ENCODE assay signal across 18 cellular contexts in the genomic region with DNA sequence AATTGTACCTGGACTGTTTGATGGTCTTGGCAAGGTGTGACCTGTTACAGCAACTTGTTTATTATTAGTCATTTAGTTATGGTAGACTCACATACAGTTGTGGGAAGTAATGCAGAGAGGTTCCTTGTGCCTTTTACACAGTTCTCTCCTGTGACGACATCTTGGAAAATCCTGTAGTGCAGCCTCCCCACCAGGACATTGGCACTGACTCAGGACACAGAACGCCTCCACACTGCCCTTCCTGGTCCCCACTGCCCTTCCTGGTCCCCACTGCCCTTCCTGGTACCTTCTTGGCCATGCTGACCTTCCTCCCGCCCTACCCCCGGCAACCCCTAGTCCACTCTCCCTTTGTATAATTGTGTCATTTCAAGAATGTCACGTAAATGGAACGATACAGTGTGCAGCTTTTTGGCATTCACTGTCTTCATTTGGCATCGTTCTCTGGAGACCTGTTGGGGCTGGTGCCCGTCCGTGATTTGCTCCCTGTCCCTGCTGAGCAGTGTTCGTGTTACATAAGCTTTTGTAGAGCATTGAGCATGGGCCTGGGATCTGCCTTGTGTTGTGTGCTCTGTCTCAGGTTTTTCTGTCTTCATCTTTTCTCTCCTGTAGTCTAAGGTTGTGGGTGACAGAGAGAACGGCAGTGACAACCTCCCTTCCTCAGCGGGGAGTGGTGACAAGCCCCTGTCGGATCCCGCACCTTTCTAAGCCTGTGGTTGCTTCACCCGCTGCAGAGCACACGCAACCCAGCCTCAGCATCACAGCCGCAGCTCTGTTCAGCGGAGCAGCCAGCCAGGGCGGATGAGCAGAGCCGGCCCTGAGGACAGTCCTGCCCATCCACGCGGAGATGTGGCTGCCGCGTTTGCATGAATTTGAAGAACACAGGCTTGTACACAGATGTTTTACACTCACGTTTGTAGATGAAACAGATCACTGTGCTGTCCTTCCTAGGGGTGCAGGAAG. TPM values are rescaled to one million over a fixed set of nuclear protein-coding genes. Genes with fewer than 3 reads are reported as not detected.
A peak's percentile ranks its signal among the peaks of the same experiment; 100 is the strongest.
DNase-seq lines count a peak whose midpoint lies in the region; ATAC-seq and TF ChIP-seq lines count a peak whose summit lies in the region.
"Had no signal": no experiment of that assay in that cellular context is flagged by ENCODE, and none has a peak within 500 bp of the region (broad histone marks: within the 10 kb centered on the region; RNA-seq: fewer than 3 reads in every experiment).

No MANE protein-coding gene starts in this region.

- no TSS peak for BruUV-seq in mammary epithelial cell (replicated peaks; lab: Mats Ljungman, UMichigan)

- 24% methylated on average over 23 of the region's 25 CpGs for WGBS in mammary epithelial cell (ENCODE audit: low coverage, missing lambda C conversion rate)

- no peaks in the 10 kb centered on the region for H3K27me3 ChIP-seq in right atrium auricular region
- H3K27me3 ChIP-seq in mammary epithelial cell (ENCODE audit: insufficient read depth, low read length) = no peaks in the 10 kb centered on the region
- no peaks in the 10 kb centered on the region for H3K27me3 ChIP-seq in vagina
- H3K27me3 ChIP-seq: ascending aorta, tibial nerve had no signal

- no peaks in the 10 kb centered on the region for H4K20me1 ChIP-seq in mammary epithelial cell (ENCODE audit: insufficient read depth, low read length)

- intact Hi-C loops in Right ventricle myocardium inferior (cut with DNase I) (no loop called here), mammary epithelial cell (cut with micrococcal nuclease) (no loop called here), left colon (cut with DNase I, micrococcal nuclease) (no loop called here), vagina (cut with DNase I) (no loop called here)

- H3K4me3 ChIP-seq in right atrium auricular region (no peak overlapping the region), mammary epithelial cell (replicated peaks in 1 of 3; ENCODE audit: insufficient read depth in 1 of 3, low read depth in 2 of 3, low read length in 3 of 3) (no peak overlapping the region), vagina (no peak overlapping the region)
- H3K4me3 ChIP-seq: ascending aorta, tibial nerve had no signal

- H3K36me3 ChIP-seq in right atrium auricular region = peaks cover 53% of the 10 kb centered on the region
- H3K36me3 ChIP-seq in mammary epithelial cell (ENCODE audit: insufficient read depth, low read length) = peaks cover 31% of the 10 kb centered on the region
- H3K36me3 ChIP-seq in vagina = peaks cover 0 to 31% of the 10 kb centered on the region in 2 donors

- in situ Hi-C loops in mammary epithelial cell (cut with MboI; ENCODE audit: low sequenced_read_pairs in 2 of 2) = no loop called here

- H3K27ac ChIP-seq in right atrium auricular region (no peak overlapping the region), mammary epithelial cell (ENCODE audit: insufficient read depth, low read depth, low read length) (peak overlapping the region; percentile 8), vagina (peak overlapping the region; percentile 62)
- H3K27ac ChIP-seq: ascending aorta had no signal

- H2AFZ ChIP-seq in mammary epithelial cell (ENCODE audit: low read depth, low read length) = no peak overlapping the region

- peaks cover 0 to 7% of the 10 kb centered on the region in 2 donors for H3K4me1 ChIP-seq in right atrium auricular region
- peaks cover 40% of the 10 kb centered on the region for H3K4me1 ChIP-seq in mammary epithelial cell (ENCODE audit: insufficient read depth, low read length)
- H3K4me1 ChIP-seq in vagina = peaks cover 21% of the 10 kb centered on the region

- peak; percentile 36 for ATAC-seq in Right ventricle myocardium inferior
- peak; percentile 48 for ATAC-seq in left colon

- TF ChIP-seq CTCF in right atrium auricular region (IDR thresholded peaks at IDR 0.05) = no peak
- no peak for TF ChIP-seq CTCF in mammary epithelial cell (conservative IDR thresholded peaks at IDR 0.05 in 1 of 2, IDR thresholded peaks at IDR 0.05 in 1 of 2; ENCODE audit: extremely low read depth in 1 of 2, insufficient read depth in 1 of 2, low read depth in 1 of 2, low read length in 2 of 2)
- TF ChIP-seq CTCF in vagina (IDR thresholded peaks at IDR 0.05) = no peak

- dilution Hi-C loops in mammary epithelial cell (cut with HindIII; ENCODE audit: low sequenced_read_pairs) = loop anchor here (5.0 kb wide), 1 partner anchor 53 kb away; no protein-coding TSS in a partner anchor

- H3K4me2 ChIP-seq in mammary epithelial cell (ENCODE audit: insufficient read depth, low read depth, low read length) = peak overlapping the region; percentile 12

- H3K9me3 ChIP-seq in right atrium auricular region = no peaks in the 10 kb centered on the region
- H3K9me3 ChIP-seq in mammary epithelial cell (replicated peaks; ENCODE audit: insufficient read depth, low read length) = no peaks in the 10 kb centered on the region
- H3K9me3 ChIP-seq in vagina = no peaks in the 10 kb centered on the region
- H3K9me3 ChIP-seq: ascending aorta, tibial nerve had no signal

- no peak for TF ChIP-seq POLR2A in vagina (IDR thresholded peaks at IDR 0.05)

- no peak overlapping the region for H3K9ac ChIP-seq in mammary epithelial cell (ENCODE audit: insufficient read depth, low read length)

- CTCF ChIA-PET in mammary epithelial cell (lab: Charles Lee; ENCODE audit: low non-redundant PET) = no interaction called here

- peaks cover 57% of the 10 kb centered on the region for H3K79me2 ChIP-seq in mammary epithelial cell (ENCODE audit: insufficient read depth, low read length)

- DNase-seq in Right ventricle myocardium inferior (ENCODE audit: missing footprints) (peak; percentile 46), right atrium auricular region (ENCODE audit: low spot score) (no peak), mammary epithelial cell (peak; percentile 88), left colon (no peak), vagina (ENCODE audit: extremely low spot score in 2 of 2) (no peak), HCEC 1CT (no peak), NOMO-1 treated with dmso at 0.1 percent for 144 hours (lab: John Stamatoyannopoulos, UW; ENCODE audit: unreplicated experiment) (no peak), OCI-M2 (lab: John Stamatoyannopoulos, UW; ENCODE audit: unreplicated experiment) (no peak)
- DNase-seq: activated B cell treated with CpG ODN at 0.5 μM for 24 hours; activated gamma-delta T cell treated with Interleukin-2 at 50 U/mL for 16 hours; CD8-positive, alpha-beta memory T cell; hippocampal formation; NCI-H1436 treated with DMSO at 0.1 percent for 48 hours; SHP77; T-helper 1 cell had no signal

RNA-seq across cellular contexts. Expression of gene DNAJC5, which starts 5.4 kb away (rescaled TPM):
- total RNA-seq in Right ventricle myocardium inferior (41.4 TPM), right atrium auricular region (10 to 100 TPM; 41.2 to 43.8 TPM), mammary epithelial cell (10 to 100 TPM; 77.0 to 78.7 TPM), left colon (10 to 100 TPM; 55.3 to 79.4 TPM), vagina (25.8 TPM)
- polyA plus RNA-seq in mammary epithelial cell = 54.8 TPM
- 106 TPM for polyA minus RNA-seq in mammary epithelial cell

RNA-seq across cellular contexts. Expression of gene TPD52L2, which starts 24.5 kb away (rescaled TPM):
- 78.0 TPM for total RNA-seq in Right ventricle myocardium inferior
- total RNA-seq in right atrium auricular region = 10 to 100 TPM; 80.6 to 84.0 TPM
- 100 to 1,000 TPM; 122 to 150 TPM for total RNA-seq in mammary epithelial cell
- polyA plus RNA-seq in mammary epithelial cell = 157 TPM
- 115 TPM for polyA minus RNA-seq in mammary epithelial cell
- 10 to 100 TPM; 49.5 to 58.5 TPM for total RNA-seq in left colon
- 90.1 TPM for total RNA-seq in vagina

RNA-seq across cellular contexts. Expression of gene ABHD16B, which starts 28.2 kb away (rescaled TPM):
- total RNA-seq in Right ventricle myocardium inferior (not detected), right atrium auricular region (not detected), mammary epithelial cell (not detected), left colon (not detected), vagina (not detected)
- not detected for polyA plus RNA-seq in mammary epithelial cell
- not detected for polyA minus RNA-seq in mammary epithelial cell
- total RNA-seq: activated B cell treated with CpG ODN at 0.5 μM for 24 hours; ascending aorta; CD8-positive, alpha-beta memory T cell; dermis microvascular lymphatic vessel endothelial cell; tibial nerve had no signal
- polyA plus RNA-seq: CD8-positive, alpha-beta memory T cell had no signal

RNA-seq across cellular contexts. Expression of gene ZBTB46, which starts 58.5 kb away (rescaled TPM):
- total RNA-seq in Right ventricle myocardium inferior (13.8 TPM), right atrium auricular region (10 to 100 TPM; 12.2 to 17.8 TPM), mammary epithelial cell (1 to 10 TPM in 1 of 2 donors, under 1 TPM in 1; 0.52 to 1.5 TPM), left colon (1 to 10 TPM; 3.0 to 5.6 TPM), vagina (7.4 TPM)
- 0.12 TPM for polyA plus RNA-seq in mammary epithelial cell
- not detected for polyA minus RNA-seq in mammary epithelial cell

Comparison
In these comparisons a context has a peak if more than half of its experiments do, and no peak if none do; other contexts are left out.
1. DNase-seq: peak in Right ventricle myocardium inferior (single experiment) and mammary epithelial cell (single experiment); none in right atrium auricular region (single experiment), left colon (0 of 2), vagina (0 of 2), HCEC 1CT (single experiment), NOMO-1 treated with dmso at 0.1 percent for 144 hours (single experiment) and OCI-M2 (single experiment).
2. H3K27ac ChIP-seq: peak in mammary epithelial cell (single experiment) and vagina (single experiment); none in right atrium auricular region (0 of 2).